8 cellular contexts compared by ENCODE assay signal in the genomic region with DNA sequence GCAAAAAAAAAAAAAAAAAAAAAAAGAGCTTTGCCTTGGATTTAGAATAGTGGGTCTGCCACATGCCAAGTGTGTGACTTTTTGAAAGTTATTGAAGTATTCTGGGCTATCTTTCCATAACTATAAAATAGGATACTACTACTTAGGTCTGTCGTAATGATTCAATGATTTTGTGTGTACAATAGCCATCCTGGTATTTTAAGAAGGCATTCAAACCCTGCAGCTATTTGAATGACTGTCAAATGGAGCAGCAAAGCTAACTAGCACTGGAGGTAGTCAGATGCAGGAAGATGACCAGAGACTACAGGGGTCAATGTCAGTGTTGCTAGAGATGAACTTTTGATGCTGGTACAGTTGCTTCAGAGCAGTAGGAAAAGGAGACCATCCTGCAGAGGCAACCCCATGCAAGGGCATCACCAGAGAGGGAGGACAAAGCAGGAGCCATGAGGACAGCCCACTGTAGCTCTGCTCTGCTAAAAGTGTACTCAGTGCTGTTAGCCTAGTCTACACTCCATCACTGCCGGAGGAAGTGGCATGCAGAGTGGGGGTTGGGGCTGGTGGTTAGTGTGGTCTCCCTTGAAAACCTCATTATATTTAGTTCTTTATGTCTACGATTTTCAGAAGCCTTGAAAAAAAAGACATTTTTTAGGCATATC. TPM values are rescaled to one million over a fixed set of nuclear protein-coding genes. Genes with fewer than 3 reads are reported as not detected.
A peak's percentile ranks its signal among the peaks of the same experiment; 100 is the strongest.
DNase-seq lines count a peak whose midpoint lies in the region; ATAC-seq and TF ChIP-seq lines count a peak whose summit lies in the region.

No MANE protein-coding gene starts in this region.

- TF ChIP-seq POLR2A in vagina (IDR thresholded peaks at IDR 0.05): no peak

- H3K9me3 ChIP-seq in muscle layer of duodenum (ENCODE audit: control insufficient read depth in 1 of 2, low read length in 2 of 2) (no peaks in the 10 kb centered on the region), upper lobe of right lung (no peaks in the 10 kb centered on the region), vagina (no peaks in the 10 kb centered on the region)

- TF ChIP-seq CTCF in upper lobe of right lung (IDR thresholded peaks at IDR 0.05) (no peak), vagina (IDR thresholded peaks at IDR 0.05) (no peak)

- intact Hi-C loops in upper lobe of right lung (cut with DNase I): no loop called here
- intact Hi-C loops in vagina (cut with DNase I): no loop called here

- H3K4me3 ChIP-seq in Jurkat, Clone E6-1 (ENCODE audit: low read length): peak overlapping the region; percentile 40
- H3K4me3 ChIP-seq in muscle layer of duodenum (ENCODE audit: low read depth in 1 of 2, low read length in 2 of 2) (no peak overlapping the region), upper lobe of right lung (no peak overlapping the region), vagina (no peak overlapping the region)

- H3K27ac ChIP-seq in muscle layer of duodenum (ENCODE audit: low read length) (peak overlapping the region; percentile 49), upper lobe of right lung (no peak overlapping the region), vagina (no peak overlapping the region)

- H3K36me3 ChIP-seq in muscle layer of duodenum (ENCODE audit: control insufficient read depth in 1 of 2, insufficient read depth in 2 of 2, low read length in 2 of 2) (no peaks in the 10 kb centered on the region), upper lobe of right lung (no peaks in the 10 kb centered on the region), vagina (no peaks in the 10 kb centered on the region)

- H3K27me3 ChIP-seq in muscle layer of duodenum (ENCODE audit: low read depth, low read length): no peaks in the 10 kb centered on the region
- H3K27me3 ChIP-seq in upper lobe of right lung: no peaks in the 10 kb centered on the region
- no peaks in the 10 kb centered on the region for H3K27me3 ChIP-seq in vagina

- H3K4me1 ChIP-seq in muscle layer of duodenum (ENCODE audit: control insufficient read depth in 1 of 2, insufficient read depth in 2 of 2, low read length in 2 of 2): peaks cover 35 to 63% of the 10 kb centered on the region in 2 donors
- peaks cover 35% of the 10 kb centered on the region for H3K4me1 ChIP-seq in upper lobe of right lung
- H3K4me1 ChIP-seq in vagina: peaks cover 8% of the 10 kb centered on the region

- ATAC-seq in GM21390 (IDR thresholded peaks at IDR 0.05; ENCODE audit: unreplicated experiment): peak; percentile 69
- peak; percentile 52 for ATAC-seq in upper lobe of right lung

- peak; percentile 68 for DNase-seq in CMK (ENCODE audit: low read depth)
- DNase-seq in Jurkat, Clone E6-1 (ENCODE audit: low read depth, low spot score): peak; percentile 94
- peak; percentile 82 for DNase-seq in activated CD8-positive, alpha-beta memory T cell treated with anti-CD3 and anti-CD28 coated beads, Interleukin-2, amount 50 U/mL, for 48 hours
- no peak for DNase-seq in upper lobe of right lung
- DNase-seq in vagina (ENCODE audit: extremely low spot score in 2 of 2): no peak
- DNase-seq in RKO (ENCODE audit: low spot score): no peak

RNA-seq across cellular contexts. Expression of a gene that starts 29.0 kb away (rescaled TPM):
- polyA plus RNA-seq in Jurkat, Clone E6-1 (2012; ENCODE audit: insufficient read depth, insufficient read length): 1.7 TPM
- total RNA-seq in upper lobe of right lung (8.2 TPM), vagina (4.7 TPM)

Comparison
In these comparisons a context has a peak if more than half of its experiments do, and no peak if none do; other contexts are left out.
1. DNase-seq: peak in CMK (single experiment), Jurkat, Clone E6-1 (single experiment) and activated CD8-positive, alpha-beta memory T cell treated with anti-CD3 and anti-CD28 coated beads, Interleukin-2, amount 50 U/mL, for 48 hours (single experiment); none in upper lobe of right lung (single experiment), vagina (0 of 2) and RKO (single experiment).